8 cellular contexts compared by ENCODE assay signal in genomic region chr1:203861379-203862184, GRCh38. TPM values are rescaled to one million over a fixed set of nuclear protein-coding genes. Genes with fewer than 3 reads are reported as not detected.
A peak's percentile ranks its signal among the peaks of the same experiment; 100 is the strongest.
DNase-seq lines count a peak whose midpoint lies in the region; ATAC-seq and TF ChIP-seq lines count a peak whose summit lies in the region.

Gene SNRPE, plus strand, starts transcription at chr1:203861599. Its CDS starts 61 bp downstream, at chr1:203861660.

- TF ChIP-seq CTCF in AG10803 (conservative IDR thresholded peaks at IDR 0.05; ENCODE audit: low read length) = peak; percentile 84
- TF ChIP-seq CTCF in activated B cell treated with CpG ODN at 0.5 μM for 24 hours (IDR thresholded peaks at IDR 0.05) = no peak

- H3K4me3 Mint-ChIP-seq in activated B cell treated with CpG ODN at 0.5 μM for 24 hours = peak within 1 kb of the TSS; percentile 97

- no peaks in the 10 kb centered on the region for H3K9me3 Mint-ChIP-seq in activated B cell treated with CpG ODN at 0.5 μM for 24 hours

- ATAC-seq in GM19023 (IDR thresholded peaks at IDR 0.05; ENCODE audit: unreplicated experiment) = peak; percentile 94
- ATAC-seq in HG03280 (IDR thresholded peaks at IDR 0.05; ENCODE audit: unreplicated experiment) = peak; percentile 98
- peak; percentile 98 for ATAC-seq in activated B cell treated with CpG ODN at 0.5 μM for 24 hours (ENCODE audit: low read depth)

- CTCF ChIA-PET in activated B cell treated with CpG ODN at 0.5 μM for 24 hours (lab: Charles Lee) = interaction anchor here (1.2 to 5.0 kb wide), 3 partner anchors 10 to 267 kb away, joined by 3 to 28 read pairs (median 4); no protein-coding TSS in a partner anchor

- peak within 1 kb of the TSS; percentile 98 for H3K27ac Mint-ChIP-seq in activated B cell treated with CpG ODN at 0.5 μM for 24 hours

- peaks cover 24% of the 10 kb centered on the region for H3K4me1 Mint-ChIP-seq in activated B cell treated with CpG ODN at 0.5 μM for 24 hours

- H3K4me3 ChIP-seq in AG10803 (ENCODE audit: low read length) = peak within 1 kb of the TSS; percentile 99

- peaks cover 42% of the 10 kb centered on the region for H3K36me3 Mint-ChIP-seq in activated B cell treated with CpG ODN at 0.5 μM for 24 hours (ENCODE audit: low read depth)

- H3K27ac ChIP-seq in caudate nucleus (ENCODE audit: low read depth, low read length) = peak within 1 kb of the TSS; percentile 67

- no peaks in the 10 kb centered on the region for H3K27me3 Mint-ChIP-seq in activated B cell treated with CpG ODN at 0.5 μM for 24 hours

- intact Hi-C loops in activated B cell treated with CpG ODN at 0.5 μM for 24 hours (cut with micrococcal nuclease) = loop anchor here (1.0 to 10.0 kb wide), 9 partner anchors 66 to 1513 kb away; partner anchors contain the start of genes CYB5R1, MDM4, PPP1R12B and PPP1R15B

- DNase-seq in AG10803 (ENCODE audit: low read depth) (peak; percentile 98), NCI-H345 (lab: John Stamatoyannopoulos, UW) (peak; percentile 99), activated B cell treated with CpG ODN at 0.5 μM for 24 hours (peak; percentile 92), caudate nucleus (lab: John Stamatoyannopoulos, UW) (peak; percentile 45 to 98 (median 94)), inferior parietal cortex (ENCODE audit: extremely low spot score) (peak; percentile 99)
- peak; percentile 91 to 95 for DNase-seq in stimulated activated CD4-positive, alpha-beta T cell treated with anti-CD3 and anti-CD28 coated beads, Interleukin-12 subunit alpha, Interleukin-12 subunit beta, amount 100 ng/mL, for 24 hours (ENCODE audit: low read depth in 2 of 2)

- POLR2A ChIA-PET in activated B cell treated with CpG ODN at 0.5 μM for 24 hours (lab: Charles Lee) = interaction anchor here (0.5 to 1.6 kb wide), 7 partner anchors 10 to 1394 kb away, joined by 3 to 10 read pairs (median 3); partner anchors contain the start of gene ATP2B4

RNA-seq across cellular contexts. Expression of gene SNRPE, which starts in this region (rescaled TPM):
- 149 and 156 TPM in 2 replicates for total RNA-seq in activated B cell treated with CpG ODN at 0.5 μM for 24 hours

Comparison
In these comparisons a context has a peak if more than half of its experiments do, and no peak if none do; other contexts are left out.
1. Peak in every context shown above with its lines: DNase-seq, ATAC-seq, H3K4me3 ChIP-seq and H3K27ac ChIP-seq.